ENCODE assay signal across 20 cellular contexts in genomic region chr20:62885808-62886708, GRCh38. TPM values are rescaled to one million over a fixed set of nuclear protein-coding genes. Genes with fewer than 3 reads are reported as not detected.
DNase-seq lines count a peak whose midpoint lies in the region; TF ChIP-seq lines count a peak whose summit lies in the region.
"Had no signal": no experiment of that assay in that cellular context is flagged by ENCODE, and none has a peak within 500 bp of the region (broad histone marks: within the 10 kb centered on the region; RNA-seq: fewer than 3 reads in every experiment).

No MANE protein-coding gene starts in this region.

- no peak for TF ChIP-seq CTCF in HEK293 (tag by site-specific recombination; IDR thresholded peaks at IDR 0.05)
- no peak for TF ChIP-seq CTCF in brain (conservative IDR thresholded peaks at IDR 0.05)
- TF ChIP-seq CTCF in osteocyte (IDR thresholded peaks at IDR 0.05) = no peak

- H2BK5ac ChIP-seq in neuronal stem cell (ENCODE audit: low read length) = no peak overlapping the region

- no peak overlapping the region for H2BK12ac ChIP-seq in neuronal stem cell (ENCODE audit: low read length)

- CTCF ChIA-PET in HEK293 (lab: Yijun Ruan, JAX) = interaction anchor here (1.6 kb wide), 1 partner anchor 13 kb away, joined by 6 read pairs; no protein-coding TSS in a partner anchor

- no peak overlapping the region for H3K18ac ChIP-seq in neuronal stem cell (ENCODE audit: low read length)

- no peak overlapping the region for H2BK15ac ChIP-seq in neuronal stem cell (ENCODE audit: low read length)

- H3K27ac Mint-ChIP-seq in brain = peak overlapping the region in 3 of 5 experiments; percentile 76 to 91 (median 88)
- H3K27ac Mint-ChIP-seq in osteocyte (ENCODE audit: unreplicated experiment) = no peak overlapping the region

- peaks cover 5% of the 10 kb centered on the region for H3K79me1 ChIP-seq in neuronal stem cell (ENCODE audit: low read depth, low read length)

- peak overlapping the region; percentile 16 for H3K23ac ChIP-seq in neuronal stem cell (ENCODE audit: low read depth, low read length, poor library complexity)

- H3K14ac ChIP-seq in neuronal stem cell (ENCODE audit: low read length) = no peak overlapping the region

- peak; percentile 45 for DNase-seq in NCI-H2171 treated with DMSO at 0.1 percent for 48 hours (lab: John Stamatoyannopoulos, UW)
- DNase-seq in NCI-H2171 (lab: John Stamatoyannopoulos, UW) = no peak
- DNase-seq in neuronal stem cell (ENCODE audit: low spot score) = no peak
- DNase-seq in NCI-H69 (lab: John Stamatoyannopoulos, UW) = no peak
- no peak for DNase-seq in osteocyte (ENCODE audit: extremely low spot score, unreplicated experiment)
- no peak for DNase-seq in activated CD4-positive, CD25-positive, alpha-beta regulatory T cell treated with anti-CD3 and anti-CD28 coated beads, Interleukin-2, amount 50 U/mL, for 72 hours
- DNase-seq: activated CD4-positive, CD25-positive, alpha-beta regulatory T cell; activated CD8-positive, alpha-beta memory T cell treated with anti-CD3 and anti-CD28 coated beads, Interleukin-2, amount 50 U/mL, for 4 hours; Caco-2; caudate nucleus; effector CD4-positive, alpha-beta T cell; GF-D8; kidney glomerular epithelial cell; midbrain; trophoblast cell had no signal

- POLR2A ChIA-PET in HEK293 (lab: Yijun Ruan, JAX) = interaction anchor here (1.6 kb wide), 1 partner anchor 24 kb away, joined by 5 read pairs; the partner anchor contains the start of gene TCFL5

- H3K9me3 Mint-ChIP-seq in brain (no peaks in the 10 kb centered on the region), osteocyte (ENCODE audit: unreplicated experiment) (no peaks in the 10 kb centered on the region)

- peaks cover 0 to 69% of the 10 kb centered on the region in 2 experiments; a peak in 1 of 3 replicates for H3K36me3 ChIP-seq in HEK293 (ENCODE audit: control insufficient read depth in 2 of 2, insufficient read depth in 1 of 2, low read length in 2 of 2)
- H3K36me3 ChIP-seq in neuronal stem cell (replicated peaks in 1 of 2; ENCODE audit: control insufficient read depth in 2 of 2, insufficient read depth in 2 of 2, low read length in 2 of 2) = peaks cover 36 to 69% of the 10 kb centered on the region in 2 donors

- peak overlapping the region in 1 of 5 experiments; percentile 11 for H3K4me3 Mint-ChIP-seq in brain
- H3K4me3 Mint-ChIP-seq in osteocyte (ENCODE audit: unreplicated experiment) = no peak overlapping the region

- H3K4me1 ChIP-seq in HEK293 (ENCODE audit: control insufficient read depth, insufficient read depth, low read length) (peaks cover 3% of the 10 kb centered on the region; the same call in 1 of the 2 replicates), neuronal stem cell (ENCODE audit: control insufficient read depth in 2 of 2, insufficient read depth in 1 of 2, low read depth in 1 of 2, low read length in 2 of 2) (peaks cover 0 to 2% of the 10 kb centered on the region in 2 donors)
- H3K4me1 ChIP-seq: A549, Caco-2, pancreas had no signal

- H4K91ac ChIP-seq in neuronal stem cell (ENCODE audit: low read depth, low read length, poor library complexity) = no peak overlapping the region

- no peak overlapping the region for H2BK120ac ChIP-seq in neuronal stem cell (ENCODE audit: low read depth, low read length)

- H3K27ac ChIP-seq in HEK293 (ENCODE audit: extremely low read depth, low read depth, low read length) = no peak overlapping the region
- no peak overlapping the region for H3K27ac ChIP-seq in neuronal stem cell (replicated peaks; ENCODE audit: low read length)
- H3K27ac ChIP-seq: A549, pancreas, skin epidermis had no signal

- H3K36me3 Mint-ChIP-seq in brain (peaks cover 34% of the 10 kb centered on the region), osteocyte (ENCODE audit: unreplicated experiment) (peaks cover 30% of the 10 kb centered on the region)

- H3K27me3 Mint-ChIP-seq in brain (no peaks in the 10 kb centered on the region), osteocyte (ENCODE audit: unreplicated experiment) (no peaks in the 10 kb centered on the region)

- no peaks in the 10 kb centered on the region for H3K27me3 ChIP-seq in neuronal stem cell (ENCODE audit: control insufficient read depth in 3 of 3, insufficient read depth in 3 of 3, low read depth in 1 of 3, low read length in 3 of 3)
- H3K27me3 ChIP-seq: pancreas had no signal

- no CpG with 5 or more reads among the region's 24 CpGs for WGBS in neuronal stem cell (ENCODE audit: extremely low coverage in 2 of 2, insufficient read length in 2 of 2, insufficient replicate concordance in 1 of 2), 2 donors

- H3K4me1 Mint-ChIP-seq in brain = peaks cover 18% of the 10 kb centered on the region
- H3K4me1 Mint-ChIP-seq in osteocyte (ENCODE audit: unreplicated experiment) = peaks cover 19% of the 10 kb centered on the region

- H4K8ac ChIP-seq in neuronal stem cell (ENCODE audit: low read depth, low read length) = no peak overlapping the region

- no peak overlapping the region for H3K9ac ChIP-seq in neuronal stem cell (ENCODE audit: low read depth, low read length, poor library complexity)

- no peak overlapping the region for H3K4me2 ChIP-seq in neuronal stem cell (ENCODE audit: insufficient read depth, low read length, poor library complexity, severe bottlenecking)
- H3K4me2 ChIP-seq: A549 had no signal

- no peak overlapping the region for H2AK5ac ChIP-seq in neuronal stem cell (ENCODE audit: low read depth, low read length)

- no peak overlapping the region for H2AFZ ChIP-seq in neuronal stem cell (ENCODE audit: low read length)

- H3K4me3 ChIP-seq in HEK293 (ENCODE audit: low read depth, low read length) (no peak overlapping the region), neuronal stem cell (ENCODE audit: low read length in 2 of 2) (no peak overlapping the region)
- H3K4me3 ChIP-seq: A549, pancreas, skin epidermis had no signal

- H3K9me3 ChIP-seq in HEK293 (ENCODE audit: control insufficient read depth, insufficient read depth, low read depth, low read length) (no peaks in the 10 kb centered on the region), neuronal stem cell (replicated peaks in 1 of 2; ENCODE audit: control insufficient read depth in 2 of 2, insufficient read depth in 1 of 2, low read depth in 1 of 2, low read length in 2 of 2) (peaks cover 0 to 10% of the 10 kb centered on the region in 2 donors)
- H3K9me3 ChIP-seq: A549, Caco-2, pancreas had no signal

- H3K4ac ChIP-seq in neuronal stem cell (ENCODE audit: low read length) = no peak overlapping the region

TF ChIP-seq in HEK293, 187 proteins besides CTCF, POLR2A, EP300 and RAD21:
- TF ChIP-seq ZNF571 (tag by site-specific recombination; IDR thresholded peaks at IDR 0.05) = no peak
- 0 out of 2 replicates have a peak, but pooled peaks have one; percentile 16 for TF ChIP-seq ZBTB48 (tag by site-specific recombination; IDR thresholded peaks at IDR 0.05)
- TF ChIP-seq ZNF341 (tag by site-specific recombination; IDR thresholded peaks at IDR 0.05; ENCODE audit: low read depth) = peak; percentile 46; the same call in 1 of the 2 replicates

RNA-seq across cellular contexts. Expression of gene TCFL5, which starts 24.4 kb away (rescaled TPM):
- polyA plus RNA-seq in brain (ENCODE audit: insufficient read depth, low read depth, low replicate concordance) = 21.1 TPM
- 14.5 TPM for polyA plus RNA-seq in neuronal stem cell (2013, experiment 1 of 2)
- polyA plus RNA-seq in neuronal stem cell (2013, experiment 2 of 2) = 15.3 TPM
- 12.2 and 12.8 TPM in 2 replicates for total RNA-seq in osteocyte

RNA-seq across cellular contexts. Expression of gene DIDO1, which starts 40.2 kb away (rescaled TPM):
- 47.3 TPM for polyA plus RNA-seq in brain (ENCODE audit: insufficient read depth, low read depth, low replicate concordance)
- polyA plus RNA-seq in neuronal stem cell (2013, experiment 1 of 2) = 50.1 TPM
- 49.8 TPM for polyA plus RNA-seq in neuronal stem cell (2013, experiment 2 of 2)
- total RNA-seq in osteocyte = 53.6 and 54.7 TPM in 2 replicates

RNA-seq across cellular contexts. Expression of gene GID8, which starts 51.9 kb away (rescaled TPM):
- polyA plus RNA-seq in brain (ENCODE audit: insufficient read depth, low read depth, low replicate concordance) = 45.2 TPM
- 34.3 TPM for polyA plus RNA-seq in neuronal stem cell (2013, experiment 1 of 2)
- polyA plus RNA-seq in neuronal stem cell (2013, experiment 2 of 2) = 35.7 TPM
- 33.5 and 35.8 TPM in 2 replicates for total RNA-seq in osteocyte
